Comparison of ENCODE assay signal across 2 cellular contexts in genomic region chr4:148059617-148060180, GRCh38.
TF ChIP-seq lines count a peak whose summit lies in the region.

No MANE protein-coding gene starts in this region.

TF ChIP-seq in liver, 16 proteins besides CTCF, POLR2A, EP300 and RAD21 (continued from another document):
- no peak for TF ChIP-seq ZBTB33 (IDR thresholded peaks at IDR 0.05)
- no peak for TF ChIP-seq SP1 (IDR thresholded peaks at IDR 0.05)
- no peak for TF ChIP-seq HNF4A (conservative IDR thresholded peaks at IDR 0.05)
- TF ChIP-seq YY1 (IDR thresholded peaks at IDR 0.05): no peak
- no peak for TF ChIP-seq REST (IDR thresholded peaks at IDR 0.05)
- no peak for TF ChIP-seq ATF3 (IDR thresholded peaks at IDR 0.05)
- TF ChIP-seq MAX (IDR thresholded peaks at IDR 0.05): no peak

TF ChIP-seq in HepG2, 621 proteins besides CTCF, POLR2A, EP300 and RAD21 (continued from another document):
- no peak for TF ChIP-seq ZNF615 (CRISPR knock-in tag; IDR thresholded peaks at IDR 0.05; ENCODE audit: borderline replicate concordance)
- TF ChIP-seq MTERF4 (CRISPR knock-in tag; IDR thresholded peaks at IDR 0.05): no peak
- no peak for TF ChIP-seq ZNF274 (CRISPR knock-in tag; IDR thresholded peaks at IDR 0.05)
